Comparison of ENCODE assay signal across 8 cellular contexts in the genomic region with DNA sequence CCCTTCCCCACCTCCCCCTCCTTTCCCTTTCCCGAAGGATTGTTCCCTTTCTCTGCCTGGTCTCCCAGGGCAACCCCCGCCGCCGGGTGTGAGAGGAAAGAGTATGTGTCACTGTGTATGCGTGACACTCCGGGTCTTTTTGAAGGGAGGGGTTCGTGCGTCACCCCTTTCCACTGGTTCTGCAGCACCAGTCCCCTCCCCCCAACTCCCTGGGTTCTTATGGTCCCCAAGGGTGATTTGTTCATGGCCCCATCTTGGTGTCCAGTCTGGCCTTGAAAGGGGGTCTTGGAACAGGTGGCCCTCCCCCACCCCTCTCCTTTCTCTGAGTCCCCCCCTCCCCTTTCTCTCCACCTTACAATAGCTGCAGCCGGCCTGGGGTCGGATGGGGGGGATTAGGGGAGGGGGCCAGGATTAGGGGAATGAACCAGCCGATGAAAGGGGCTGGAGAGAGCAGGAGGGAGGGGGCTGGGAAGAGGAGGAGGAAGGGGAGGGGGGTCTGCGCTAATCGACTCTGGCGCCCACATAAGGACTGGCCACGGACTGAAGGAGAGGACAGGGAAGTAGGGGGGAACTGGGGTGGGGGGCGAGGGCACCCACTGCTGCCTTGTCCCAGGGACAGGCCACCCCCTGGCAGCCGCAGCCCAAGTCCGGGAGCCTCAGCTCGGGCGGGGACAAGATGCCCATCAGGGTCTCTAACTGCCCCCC.
DNase-seq lines count a peak whose midpoint lies in the region; ATAC-seq and TF ChIP-seq lines count a peak whose summit lies in the region.

No MANE protein-coding gene starts in this region.

- peak; percentile 61 for DNase-seq in AG10803 (ENCODE audit: low read depth)
- DNase-seq in central memory CD8-positive, alpha-beta T cell (ENCODE audit: low spot score in 2 of 2), result no peak
- no peak for DNase-seq in NCI-H2107 treated with DMSO at 0.1 percent for 48 hours (lab: John Stamatoyannopoulos, UW; ENCODE audit: unreplicated experiment)
- DNase-seq in SHP77 treated with DMSO at 0.1 percent for 48 hours (lab: John Stamatoyannopoulos, UW), result no peak
- no peak for DNase-seq in stimulated activated CD4-positive, alpha-beta T cell treated with anti-CD3 and anti-CD28 coated beads, Interleukin-4, amount 100 ng/mL, for 4 hours

- no peaks in the 10 kb centered on the region for H3K9me3 Mint-ChIP-seq in central memory CD8-positive, alpha-beta T cell

- H3K27me3 ChIP-seq in HUES6 (ENCODE audit: control insufficient read depth, insufficient read depth, low read length) (peaks cover 41% of the 10 kb centered on the region), muscle layer of colon (ENCODE audit: control insufficient read depth in 1 of 2, insufficient read depth in 2 of 2, low read length in 2 of 2) (no peaks in the 10 kb centered on the region)

- H3K27ac Mint-ChIP-seq in central memory CD8-positive, alpha-beta T cell (ENCODE audit: low read depth), result no peak overlapping the region

- H3K27ac ChIP-seq in HUES6 (ENCODE audit: low read depth, low read length) (no peak overlapping the region), muscle layer of colon (ENCODE audit: low read depth, low read length) (no peak overlapping the region)

- peaks cover 40% of the 10 kb centered on the region for H3K36me3 Mint-ChIP-seq in central memory CD8-positive, alpha-beta T cell (ENCODE audit: insufficient read depth)

- H3K9me3 ChIP-seq in HUES6 (ENCODE audit: control insufficient read depth, insufficient read depth, low read depth, low read length), result no peaks in the 10 kb centered on the region
- no peaks in the 10 kb centered on the region for H3K9me3 ChIP-seq in muscle layer of colon (ENCODE audit: low read length)

- H3K4me1 Mint-ChIP-seq in central memory CD8-positive, alpha-beta T cell, result peaks cover 59% of the 10 kb centered on the region

- peak overlapping the region; percentile 99 for H3K4me3 Mint-ChIP-seq in central memory CD8-positive, alpha-beta T cell

- no peaks in the 10 kb centered on the region for H3K27me3 Mint-ChIP-seq in central memory CD8-positive, alpha-beta T cell

- peak overlapping the region; percentile 89 for H3K4me3 ChIP-seq in AG10803 (ENCODE audit: low read length)
- peak overlapping the region; percentile 96 for H3K4me3 ChIP-seq in HUES6 (ENCODE audit: low read depth, low read length)
- H3K4me3 ChIP-seq in muscle layer of colon (ENCODE audit: low read depth in 1 of 2, low read length in 2 of 2), result peak overlapping the region; percentile 91 to 98

- TF ChIP-seq CTCF in AG10803 (conservative IDR thresholded peaks at IDR 0.05; ENCODE audit: low read length), result no peak

- H3K36me3 ChIP-seq in HUES6 (ENCODE audit: control insufficient read depth, insufficient read depth, low read length), result peaks cover 33% of the 10 kb centered on the region
- peaks cover 45% of the 10 kb centered on the region for H3K36me3 ChIP-seq in muscle layer of colon (ENCODE audit: insufficient read depth, low read length)

- ATAC-seq in central memory CD8-positive, alpha-beta T cell (replicated peaks; ENCODE audit: extremely low read depth, poor library complexity, severe bottlenecking), result no peak
- ATAC-seq in HG02973 (IDR thresholded peaks at IDR 0.05; ENCODE audit: unreplicated experiment), result no peak

- H3K9ac ChIP-seq in HUES6 (ENCODE audit: low read length) (no peak overlapping the region), muscle layer of colon (ENCODE audit: low read length) (peak overlapping the region; percentile 96)

- H3K4me1 ChIP-seq in HUES6 (ENCODE audit: control insufficient read depth, insufficient read depth, low read length) (peaks cover 36% of the 10 kb centered on the region), muscle layer of colon (ENCODE audit: insufficient read depth, low read length) (peaks cover 33% of the 10 kb centered on the region)
